Comparison of ENCODE assay signal across 33 cellular contexts in the genomic region with DNA sequence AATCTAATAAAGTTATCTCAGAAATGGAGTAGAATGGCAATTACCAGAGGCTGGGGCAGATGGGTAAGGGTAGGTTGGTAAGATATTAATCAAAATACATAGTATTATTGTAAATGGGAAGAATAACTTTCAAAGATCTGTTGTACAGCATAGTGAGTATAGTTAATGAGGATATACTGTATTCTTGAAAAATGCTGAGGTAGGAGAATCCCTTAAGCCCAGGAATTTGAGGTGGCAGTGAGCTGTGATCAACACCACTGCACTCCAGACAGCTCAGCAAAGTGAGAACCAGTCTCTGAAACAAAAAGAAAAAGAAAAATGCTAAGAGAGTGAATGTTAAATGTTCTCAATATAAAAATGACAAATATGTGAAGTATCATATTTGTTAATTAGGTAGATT.
"Had no signal": no experiment of that assay in that cellular context is flagged by ENCODE, and none has a peak within 500 bp of the region (broad histone marks: within the 10 kb centered on the region; RNA-seq: fewer than 3 reads in every experiment).

No MANE protein-coding gene starts in this region.

- H3K27me3 ChIP-seq: adrenal gland, body of pancreas, brain microvascular endothelial cell, breast epithelium had no signal

- ATAC-seq: activated CD8-positive, alpha-beta T cell treated with anti-CD3 and anti-CD28 coated beads for 36 hours; activated naive CD4-positive, alpha-beta T cell treated with anti-CD3 and anti-CD28 coated beads, Interleukin-2, amount 50 U/mL, for 72 hours; activated T-cell treated with anti-CD3 and anti-CD28 coated beads, Interleukin-2, amount 50 U/mL, for 4 hours; activated T-cell treated with anti-CD3 and anti-CD28 coated beads, Interleukin-2, amount 50 U/mL, for 72 hours; activated T-helper 17 cell treated with anti-CD3 and anti-CD28 coated beads, Interleukin-2, amount 50 U/mL, for 72 hours; body of pancreas had no signal

- H3K9me3 ChIP-seq: adrenal gland, body of pancreas had no signal

- H3K4me1 ChIP-seq: adrenal gland, body of pancreas, breast epithelium had no signal

- DNase-seq: activated B cell treated with CpG ODN at 0.5 μM for 24 hours; activated CD4-positive, alpha-beta memory T cell treated with anti-CD3 and anti-CD28 coated beads for 36 hours; activated CD4-positive, alpha-beta T cell treated with anti-CD3 and anti-CD28 coated beads for 4 hours; activated CD4-positive, alpha-beta T cell treated with anti-CD3 and anti-CD28 coated beads, Interleukin-2, amount 10 ng/mL, durations not matched to agents 24 days and 14 days; activated CD4-positive, alpha-beta T cell treated with anti-CD3 and anti-CD28 coated beads, Interleukin-2, amount 50 U/mL, for 1 hour; activated CD4-positive, alpha-beta T cell treated with anti-CD3 and anti-CD28 coated beads, Interleukin-2, amount 50 U/mL, for 4 hours; activated CD4-positive, CD25-positive, alpha-beta regulatory T cell treated with anti-CD3 and anti-CD28 coated beads, Interleukin-2, amount 50 U/mL, for 72 hours; activated CD8-positive, alpha-beta memory T cell treated with anti-CD3 and anti-CD28 coated beads, Interleukin-2, amount 50 U/mL, for 4 hours; activated CD8-positive, alpha-beta T cell treated with anti-CD3 and anti-CD28 coated beads for 36 hours; activated effector memory CD4-positive, alpha-beta T cell treated with anti-CD3 and anti-CD28 coated beads, Interleukin-2, amount 50 U/mL, for 16 hours; activated gamma-delta T cell treated with Interleukin-2 at 50 U/mL for 16 hours; activated naive CD4-positive, alpha-beta T cell; activated naive CD4-positive, alpha-beta T cell treated with anti-CD3 and anti-CD28 coated beads for 36 hours; activated naive CD4-positive, alpha-beta T cell treated with anti-CD3 and anti-CD28 coated beads, Interleukin-2, amount 50 U/mL, for 16 hours; activated naive CD8-positive, alpha-beta T cell treated with anti-CD3 and anti-CD28 coated beads for 36 hours; activated T-cell treated with anti-CD3 and anti-CD28 coated beads for 4 hours; activated T-cell treated with anti-CD3 and anti-CD28 coated beads, Interleukin-2, amount 50 U/mL, for 1 hour; activated T-cell treated with anti-CD3 and anti-CD28 coated beads, Interleukin-2, amount 50 U/mL, for 4 hours; activated T-cell treated with anti-CD3 and anti-CD28 coated beads, Interleukin-2, amount 50 U/mL, for 72 hours; adrenal gland; amniotic stem cell; aorta; body of pancreas; brain microvascular endothelial cell; central memory CD4-positive, alpha-beta T cell; T-helper 1 cell; T-helper 2 cell; T-helper 9 cell had no signal

- H3K36me3 ChIP-seq: adrenal gland, brain microvascular endothelial cell, breast epithelium had no signal

- FAIRE-seq: astrocyte had no signal

- H3K4me3 ChIP-seq: adrenal gland, body of pancreas, breast epithelium had no signal

- H3K27ac ChIP-seq: adrenal gland, body of pancreas, brain microvascular endothelial cell, breast epithelium, VCaP had no signal
